Comparison of ENCODE assay signal across 9 cellular contexts in genomic region chr11:12331239-12331874, GRCh38. TPM values are rescaled to one million over a fixed set of nuclear protein-coding genes. Genes with fewer than 3 reads are reported as not detected.
A peak's percentile ranks its signal among the peaks of the same experiment; 100 is the strongest.
DNase-seq lines count a peak whose midpoint lies in the region; TF ChIP-seq lines count a peak whose summit lies in the region.
"Had no signal": no experiment of that assay in that cellular context is flagged by ENCODE, and none has a peak within 500 bp of the region (broad histone marks: within the 10 kb centered on the region; RNA-seq: fewer than 3 reads in every experiment).

No MANE protein-coding gene starts in this region.

- no peaks in the 10 kb centered on the region for H3K9me3 Mint-ChIP-seq in nephron

- H3K36me3 Mint-ChIP-seq in nephron (ENCODE audit: low read depth): no peaks in the 10 kb centered on the region
- H3K36me3 Mint-ChIP-seq: activated naive CD8-positive, alpha-beta T cell had no signal

- peak overlapping the region; percentile 56 for H3K4me2 ChIP-seq in OCI-LY3 (ENCODE audit: low read length)

- H3K79me2 ChIP-seq in OCI-LY3 (ENCODE audit: low read length): no peaks in the 10 kb centered on the region

- H3K27me3 ChIP-seq in OCI-LY3 (ENCODE audit: low read depth, low read length): peaks cover 15% of the 10 kb centered on the region

- peaks cover 4% of the 10 kb centered on the region; the same call in 1 of the 2 replicates for H3K4me1 ChIP-seq in OCI-LY3 (ENCODE audit: low read length)

- no peak overlapping the region for H3K27ac Mint-ChIP-seq in nephron
- H3K27ac Mint-ChIP-seq: activated naive CD8-positive, alpha-beta T cell had no signal

- H2AFZ ChIP-seq in OCI-LY3 (ENCODE audit: low read depth, low read length): peak overlapping the region; percentile 63

- TF ChIP-seq CTCF in OCI-LY3 (IDR thresholded peaks at IDR 0.05; ENCODE audit: low read depth, low read length): peak; percentile 86
- peak; percentile 79 to 86 (median 85) for TF ChIP-seq CTCF in nephron (IDR thresholded peaks at IDR 0.05; ENCODE audit: unreplicated experiment in 3 of 3)

- no peak overlapping the region for H3K9ac ChIP-seq in OCI-LY3 (ENCODE audit: low read length)

- DNase-seq in DMS114 treated with DMSO at 0.1 percent for 48 hours (lab: John Stamatoyannopoulos, UW; ENCODE audit: unreplicated experiment): peak; percentile 52
- peak; percentile 24 for DNase-seq in KG1 (lab: John Stamatoyannopoulos, UW)
- peak; percentile 72 for DNase-seq in activated T-cell treated with anti-CD3 and anti-CD28 coated beads, Interleukin-2, amount 50 U/mL, for 1 hour
- DNase-seq in fibroblast of gingiva (ENCODE audit: low read depth): peak; percentile 75
- peak; percentile 59 for DNase-seq in stimulated activated naive CD4-positive, alpha-beta T cell treated with Interleukin-2 at 50 U/mL for 16 hours (lab: John Stamatoyannopoulos, UW)
- no peak for DNase-seq in mesenteric fat pad (ENCODE audit: low spot score)

- H3K4me1 Mint-ChIP-seq in nephron: peaks cover 35% of the 10 kb centered on the region

- H4K20me1 ChIP-seq in OCI-LY3 (ENCODE audit: insufficient read depth, low read length): no peaks in the 10 kb centered on the region

- H3K4me3 Mint-ChIP-seq in nephron: no peak overlapping the region
- H3K4me3 Mint-ChIP-seq: activated naive CD8-positive, alpha-beta T cell had no signal

- H3K4me3 ChIP-seq in OCI-LY3 (ENCODE audit: low read length): no peak overlapping the region

- no peak overlapping the region for H3K27ac ChIP-seq in OCI-LY3 (ENCODE audit: low read length)

- H3K27me3 Mint-ChIP-seq in nephron (ENCODE audit: low read depth): peaks cover 4% of the 10 kb centered on the region
- H3K27me3 Mint-ChIP-seq: activated naive CD8-positive, alpha-beta T cell had no signal

- no peaks in the 10 kb centered on the region for H3K36me3 ChIP-seq in OCI-LY3 (replicated peaks; ENCODE audit: low read depth, low read length)

- H3K9me3 ChIP-seq in OCI-LY3 (ENCODE audit: insufficient read depth, low read length): no peaks in the 10 kb centered on the region

RNA-seq across cellular contexts. Expression of gene PARVA, which starts 46.0 kb away (rescaled TPM):
- 223 TPM for total RNA-seq in mesenteric fat pad
